29 cellular contexts compared by ENCODE assay signal in genomic region chr14:84554136-84554535, GRCh38.
"Had no signal": no experiment of that assay in that cellular context is flagged by ENCODE, and none has a peak within 500 bp of the region (broad histone marks: within the 10 kb centered on the region; RNA-seq: fewer than 3 reads in every experiment).

No MANE protein-coding gene starts in this region.

- H3K9me3 ChIP-seq: suprapubic skin, testis, thoracic aorta, thyroid gland, tibial artery, tibial nerve, transverse colon, upper lobe of right lung, uterus, vagina had no signal

- ATAC-seq: stimulated activated effector memory CD8-positive, alpha-beta T cell treated with anti-CD3 and anti-CD28 coated beads, Interleukin-12 subunit alpha, Interleukin-12 subunit beta, amount 100 ng/mL, for 72 hours; stimulated activated memory B cell treated with anti-CD40 and anti-IgM and Interleukin-4, amounts not matched to agents 10 μg/mL and 1 μg/mL and 100 μg/mL, for 72 hours; stimulated activated naive B cell treated with anti-CD40 and anti-IgM and Interleukin-4, amounts not matched to agents 10 μg/mL and 1 μg/mL and 100 μg/mL, for 72 hours; stimulated activated naive CD8-positive, alpha-beta T cell treated with anti-CD3 and anti-CD28 coated beads, Interleukin-15, amount 100 ng/mL, for 72 hours; stimulated activated naive CD8-positive, alpha-beta T cell treated with anti-CD3 and anti-CD28 coated beads, Interleukin-15, Interleukin-2, amounts not matched to agents 100 U/mL and 50 U/mL, for 24 hours; upper lobe of right lung had no signal

- H3K4me1 ChIP-seq: stomach, suprapubic skin, testis, thyroid gland, tibial artery, tibial nerve, transverse colon, upper lobe of left lung, upper lobe of right lung, uterus, vagina had no signal

- FAIRE-seq: urothelium cell line had no signal

- DNase-seq: stimulated activated CD4-positive, alpha-beta T cell treated with anti-CD3 and anti-CD28 coated beads, Interleukin-2, amount 100 ng/mL, for 48 hours; stimulated activated CD4-positive, alpha-beta T cell treated with anti-CD3 and anti-CD28 coated beads, Interleukin-4, amount 100 ng/mL, for 1 hour; stimulated activated CD4-positive, alpha-beta T cell treated with anti-CD3 and anti-CD28 coated beads, Interleukin-4, amount 100 ng/mL, for 24 hours; stimulated activated CD4-positive, alpha-beta T cell treated with anti-CD3 and anti-CD28 coated beads, Interleukin-4, amount 100 ng/mL, for 4 hours; stimulated activated CD8-positive, alpha-beta memory T cell treated with anti-CD3 and anti-CD28 coated beads, Interleukin-4, amount 100 ng/mL, for 48 hours; stimulated activated naive B cell treated with anti-CD40 and anti-IgM and Interleukin-4, amounts not matched to agents 10 μg/mL and 1 μg/mL and 100 μg/mL, for 72 hours; stimulated activated naive CD4-positive, alpha-beta T cell; stimulated activated naive CD4-positive, alpha-beta T cell treated with Interleukin-2 at 50 U/mL for 16 hours; stimulated activated naive CD8-positive, alpha-beta T cell treated with anti-CD3 and anti-CD28 coated beads, Interleukin-15, amount 100 ng/mL, for 72 hours; stimulated activated naive CD8-positive, alpha-beta T cell treated with anti-CD3 and anti-CD28 coated beads, Interleukin-15, Interleukin-2, amounts not matched to agents 100 U/mL and 50 U/mL, for 24 hours; stomach; substantia nigra; testis; thyroid gland; tibial artery; transverse colon; trophoblast cell; upper lobe of left lung; upper lobe of right lung; uterus had no signal

- H3K27me3 ChIP-seq: stomach, suprapubic skin, testis, thyroid gland, tibial artery, tibial nerve, transverse colon, upper lobe of left lung, upper lobe of right lung, uterus, vagina had no signal

- H3K36me3 Mint-ChIP-seq: stimulated activated effector memory CD8-positive, alpha-beta T cell treated with anti-CD3 and anti-CD28 coated beads, Interleukin-12 subunit alpha, Interleukin-12 subunit beta, amount 100 ng/mL, for 72 hours; stimulated activated memory B cell treated with anti-CD40 and anti-IgM and Interleukin-4, amounts not matched to agents 10 μg/mL and 1 μg/mL and 100 μg/mL, for 72 hours; stimulated activated naive B cell treated with anti-CD40 and anti-IgM and Interleukin-4, amounts not matched to agents 10 μg/mL and 1 μg/mL and 100 μg/mL, for 72 hours; type B pancreatic cell had no signal

- H3K4me1 Mint-ChIP-seq: stimulated activated effector memory CD8-positive, alpha-beta T cell treated with anti-CD3 and anti-CD28 coated beads, Interleukin-12 subunit alpha, Interleukin-12 subunit beta, amount 100 ng/mL, for 72 hours; stimulated activated memory B cell treated with anti-CD40 and anti-IgM and Interleukin-4, amounts not matched to agents 10 μg/mL and 1 μg/mL and 100 μg/mL, for 72 hours; stimulated activated naive B cell treated with anti-CD40 and anti-IgM and Interleukin-4, amounts not matched to agents 10 μg/mL and 1 μg/mL and 100 μg/mL, for 72 hours; stimulated activated naive CD8-positive, alpha-beta T cell treated with anti-CD3 and anti-CD28 coated beads, Interleukin-15, amount 100 ng/mL, for 72 hours had no signal

- H3K4me3 Mint-ChIP-seq: stimulated activated effector memory CD8-positive, alpha-beta T cell treated with anti-CD3 and anti-CD28 coated beads, Interleukin-12 subunit alpha, Interleukin-12 subunit beta, amount 100 ng/mL, for 72 hours; stimulated activated memory B cell treated with anti-CD40 and anti-IgM and Interleukin-4, amounts not matched to agents 10 μg/mL and 1 μg/mL and 100 μg/mL, for 72 hours; stimulated activated naive B cell treated with anti-CD40 and anti-IgM and Interleukin-4, amounts not matched to agents 10 μg/mL and 1 μg/mL and 100 μg/mL, for 72 hours; stimulated activated naive CD8-positive, alpha-beta T cell treated with anti-CD3 and anti-CD28 coated beads, Interleukin-15, amount 100 ng/mL, for 72 hours; stimulated activated naive CD8-positive, alpha-beta T cell treated with anti-CD3 and anti-CD28 coated beads, Interleukin-15, Interleukin-2, amounts not matched to agents 100 ng/mL and 50 ng/mL, for 24 hours; type B pancreatic cell had no signal

- H3K27ac Mint-ChIP-seq: stimulated activated effector memory CD8-positive, alpha-beta T cell treated with anti-CD3 and anti-CD28 coated beads, Interleukin-12 subunit alpha, Interleukin-12 subunit beta, amount 100 ng/mL, for 72 hours; stimulated activated memory B cell treated with anti-CD40 and anti-IgM and Interleukin-4, amounts not matched to agents 10 μg/mL and 1 μg/mL and 100 μg/mL, for 72 hours; stimulated activated naive B cell treated with anti-CD40 and anti-IgM and Interleukin-4, amounts not matched to agents 10 μg/mL and 1 μg/mL and 100 μg/mL, for 72 hours; stimulated activated naive CD8-positive, alpha-beta T cell treated with anti-CD3 and anti-CD28 coated beads, Interleukin-15, amount 100 ng/mL, for 72 hours; stimulated activated naive CD8-positive, alpha-beta T cell treated with anti-CD3 and anti-CD28 coated beads, Interleukin-15, Interleukin-2, amounts not matched to agents 100 ng/mL and 50 ng/mL, for 24 hours; type B pancreatic cell had no signal

- H3K27me3 Mint-ChIP-seq: stimulated activated memory B cell treated with anti-CD40 and anti-IgM and Interleukin-4, amounts not matched to agents 10 μg/mL and 1 μg/mL and 100 μg/mL, for 72 hours; stimulated activated naive B cell treated with anti-CD40 and anti-IgM and Interleukin-4, amounts not matched to agents 10 μg/mL and 1 μg/mL and 100 μg/mL, for 72 hours; stimulated activated naive CD8-positive, alpha-beta T cell treated with anti-CD3 and anti-CD28 coated beads, Interleukin-15, amount 100 ng/mL, for 72 hours; stimulated activated naive CD8-positive, alpha-beta T cell treated with anti-CD3 and anti-CD28 coated beads, Interleukin-15, Interleukin-2, amounts not matched to agents 100 ng/mL and 50 ng/mL, for 24 hours had no signal

- H3K36me3 ChIP-seq: stomach, suprapubic skin, thoracic aorta, thyroid gland, tibial artery, tibial nerve, transverse colon, upper lobe of left lung, upper lobe of right lung, uterus, vagina had no signal

- H3K4me3 ChIP-seq: stomach, suprapubic skin, testis, thoracic aorta, thyroid gland, tibial artery, tibial nerve, transverse colon, upper lobe of left lung, upper lobe of right lung, uterus, vagina had no signal

- H3K27ac ChIP-seq: stomach, suprapubic skin, testis, thoracic aorta, thyroid gland, tibial artery, tibial nerve, transverse colon, upper lobe of left lung, upper lobe of right lung, uterus, vagina had no signal
